1 cellular context compared by ENCODE assay signal in the genomic region with DNA sequence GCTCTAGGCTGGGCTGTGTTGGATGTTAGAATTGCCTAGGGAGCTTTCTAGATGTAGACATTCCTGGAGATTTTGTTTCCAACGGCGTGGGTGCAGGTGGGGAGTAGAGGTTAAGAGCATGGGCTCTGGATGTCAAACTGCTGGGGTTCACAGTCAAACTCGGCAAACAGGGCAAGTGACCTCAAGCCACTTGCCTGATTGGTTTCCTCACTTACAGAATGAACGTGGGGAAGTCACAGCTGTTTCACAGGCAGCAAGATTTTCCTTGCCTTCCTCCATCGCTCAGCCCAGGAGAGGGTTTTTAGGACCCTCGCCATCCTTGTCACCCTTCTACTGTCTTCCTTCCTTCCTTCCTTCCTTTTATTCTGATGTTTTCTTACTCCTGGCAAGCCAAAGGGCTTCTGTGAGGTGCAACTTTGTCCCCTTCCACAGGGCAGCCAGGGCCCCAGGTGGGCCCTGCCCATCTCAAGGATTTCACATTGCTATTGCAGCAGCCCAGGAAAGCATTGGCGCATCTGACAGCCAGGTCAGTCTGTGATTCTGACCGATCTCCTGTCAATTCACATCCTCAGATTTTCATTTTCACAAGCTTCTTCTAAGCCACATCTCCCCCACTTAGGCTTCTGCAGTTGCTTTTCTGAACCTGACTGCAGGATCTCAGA.
TF ChIP-seq lines count a peak whose summit lies in the region.

No MANE protein-coding gene starts in this region.

TF ChIP-seq in H1, 55 proteins besides CTCF, POLR2A, EP300 and RAD21:
- no peak for TF ChIP-seq RFX5 (IDR thresholded peaks at IDR 0.05; ENCODE audit: borderline replicate concordance, low read depth, low read length)
- no peak for TF ChIP-seq KDM1A (IDR thresholded peaks at IDR 0.05; ENCODE audit: borderline replicate concordance, low read length)
- TF ChIP-seq NANOG (IDR thresholded peaks at IDR 0.05; ENCODE audit: insufficient read depth, low read depth, low read length, poor library complexity, severe bottlenecking), result no peak
- no peak for TF ChIP-seq SAP30 (IDR thresholded peaks at IDR 0.05; ENCODE audit: insufficient read depth, insufficient replicate concordance, low read length)
- TF ChIP-seq, protein P1, sequence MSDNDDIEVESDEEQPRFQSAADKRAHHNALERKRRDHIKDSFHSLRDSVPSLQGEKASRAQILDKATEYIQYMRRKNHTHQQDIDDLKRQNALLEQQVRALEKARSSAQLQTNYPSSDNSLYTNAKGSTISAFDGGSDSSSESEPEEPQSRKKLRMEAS (IDR thresholded peaks at IDR 0.05), result no peak
- no peak for TF ChIP-seq FOSL1 (IDR thresholded peaks at IDR 0.05; ENCODE audit: insufficient read depth, low read depth, low read length)
- no peak for TF ChIP-seq YY1 (IDR thresholded peaks at IDR 0.05; ENCODE audit: low read depth, low read length)
- TF ChIP-seq BACH1 (IDR thresholded peaks at IDR 0.05; ENCODE audit: low read length), result no peak
- TF ChIP-seq TBP (IDR thresholded peaks at IDR 0.05; ENCODE audit: low read depth, low read length), result no peak
- no peak for TF ChIP-seq JUND (IDR thresholded peaks at IDR 0.05; ENCODE audit: low read length)
